In the genomic region with DNA sequence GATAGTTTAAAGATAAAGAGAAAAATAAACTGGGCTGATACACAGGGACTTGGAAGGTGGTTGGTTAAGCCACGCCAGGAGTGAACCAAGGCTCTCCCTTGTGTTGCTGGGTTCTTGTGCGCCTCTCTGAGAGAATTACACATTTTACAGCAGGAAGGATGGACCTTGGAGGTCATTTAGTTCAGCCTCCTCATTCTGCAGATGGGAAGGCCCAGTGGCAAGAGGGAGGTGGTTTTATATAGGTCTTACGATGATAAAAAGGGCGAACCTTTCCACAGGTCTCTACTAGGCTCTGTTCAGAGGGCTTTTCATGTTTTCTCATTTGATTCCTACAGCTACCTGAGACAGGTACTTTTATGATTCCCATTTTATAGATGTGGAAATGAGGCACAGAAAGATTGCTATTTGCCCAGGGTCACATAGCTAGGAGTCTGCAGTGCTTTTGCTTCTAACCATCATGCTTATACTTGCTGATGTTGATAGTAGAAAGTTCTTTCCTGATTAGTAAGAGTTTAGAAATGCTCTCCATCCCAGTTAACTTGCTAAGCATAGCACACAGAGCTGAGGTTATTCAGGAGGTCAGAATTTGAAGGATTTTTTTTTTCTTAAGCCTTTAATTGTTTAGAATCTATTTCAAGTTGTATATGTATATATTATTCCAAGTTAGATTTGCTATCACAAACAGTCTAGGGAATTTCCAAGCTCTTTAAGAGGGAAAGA, we compare ENCODE assay signal across 15 cellular contexts. TPM values are rescaled to one million over a fixed set of nuclear protein-coding genes. Genes with fewer than 3 reads are reported as not detected.
A peak's percentile ranks its signal among the peaks of the same experiment; 100 is the strongest.
DNase-seq lines count a peak whose midpoint lies in the region; ATAC-seq and TF ChIP-seq lines count a peak whose summit lies in the region.
"Had no signal": no experiment of that assay in that cellular context is flagged by ENCODE, and none has a peak within 500 bp of the region (broad histone marks: within the 10 kb centered on the region; RNA-seq: fewer than 3 reads in every experiment).

No MANE protein-coding gene starts in this region.

- peaks cover 20% of the 10 kb centered on the region for H3K4me1 ChIP-seq in osteoblast (ENCODE audit: insufficient read depth, low read length)

- H3K36me3 ChIP-seq in osteoblast (ENCODE audit: insufficient read depth, low read length), result peaks cover 3% of the 10 kb centered on the region

- peak; percentile 51; the same call in 2 of the 3 replicates for ATAC-seq in SK-N-SH treated with all-trans-retinoic acid at 6 μM for 48 hours
- no peak for ATAC-seq in HG03521 (IDR thresholded peaks at IDR 0.05; ENCODE audit: unreplicated experiment)
- ATAC-seq: activated naive CD8-positive, alpha-beta T cell treated with anti-CD3 and anti-CD28 coated beads, Interleukin-2, amount 50 U/mL, for 24 hours; stimulated activated naive CD8-positive, alpha-beta T cell treated with anti-CD3 and anti-CD28 coated beads, Interleukin-15, amount 100 ng/mL, for 72 hours had no signal

- DNase-seq in EL (peak; percentile 70), fibroblast of peridontal ligament (ENCODE audit: extremely low read depth) (peak; percentile 88), osteoblast (ENCODE audit: insufficient read length, low spot score, missing footprints) (peak; percentile 45), NCI-H82 treated with DMSO at 0.1 percent for 48 hours (lab: John Stamatoyannopoulos, UW; ENCODE audit: unreplicated experiment) (no peak), CD1c-positive myeloid dendritic cell (ENCODE audit: extremely low spot score) (no peak), NCI-H510A (lab: John Stamatoyannopoulos, UW) (no peak)
- DNase-seq: activated naive CD8-positive, alpha-beta T cell treated with anti-CD3 and anti-CD28 coated beads, Interleukin-2, amount 50 U/mL, for 24 hours; CD4-positive, CD25-positive, alpha-beta regulatory T cell; endodermal cell; NCI-H1436 treated with DMSO at 0.1 percent for 48 hours; NCI-H526; RPMI8226; stimulated activated naive CD8-positive, alpha-beta T cell treated with anti-CD3 and anti-CD28 coated beads, Interleukin-15, amount 100 ng/mL, for 72 hours had no signal

- no peak overlapping the region for H2AFZ ChIP-seq in osteoblast (ENCODE audit: low read length)

- H3K27ac ChIP-seq in osteoblast (ENCODE audit: low read depth, low read length), result peak overlapping the region; percentile 51

- TF ChIP-seq CTCF in osteoblast (IDR thresholded peaks at IDR 0.05; ENCODE audit: extremely low read depth, low read depth, low read length), result no peak

- H3K27me3 ChIP-seq in osteoblast (ENCODE audit: insufficient read depth, low read length), result no peaks in the 10 kb centered on the region

- H3K9me3 ChIP-seq in osteoblast (ENCODE audit: low read depth, low read length), result no peaks in the 10 kb centered on the region

- H4K20me1 ChIP-seq in osteoblast (ENCODE audit: insufficient read depth, low read length), result no peaks in the 10 kb centered on the region

- peaks cover 49% of the 10 kb centered on the region for H3K79me2 ChIP-seq in osteoblast (ENCODE audit: insufficient read depth, low read length)

- no peak overlapping the region for H3K4me2 ChIP-seq in osteoblast (ENCODE audit: insufficient read depth, low read length)

- H3K4me3 ChIP-seq in osteoblast (ENCODE audit: insufficient read depth, low read length), result no peak overlapping the region

TF ChIP-seq in SK-N-SH treated with all-trans-retinoic acid at 6 μM for 48 hours, 23 proteins besides CTCF, POLR2A, EP300 and RAD21:
- TF ChIP-seq, protein P1, sequence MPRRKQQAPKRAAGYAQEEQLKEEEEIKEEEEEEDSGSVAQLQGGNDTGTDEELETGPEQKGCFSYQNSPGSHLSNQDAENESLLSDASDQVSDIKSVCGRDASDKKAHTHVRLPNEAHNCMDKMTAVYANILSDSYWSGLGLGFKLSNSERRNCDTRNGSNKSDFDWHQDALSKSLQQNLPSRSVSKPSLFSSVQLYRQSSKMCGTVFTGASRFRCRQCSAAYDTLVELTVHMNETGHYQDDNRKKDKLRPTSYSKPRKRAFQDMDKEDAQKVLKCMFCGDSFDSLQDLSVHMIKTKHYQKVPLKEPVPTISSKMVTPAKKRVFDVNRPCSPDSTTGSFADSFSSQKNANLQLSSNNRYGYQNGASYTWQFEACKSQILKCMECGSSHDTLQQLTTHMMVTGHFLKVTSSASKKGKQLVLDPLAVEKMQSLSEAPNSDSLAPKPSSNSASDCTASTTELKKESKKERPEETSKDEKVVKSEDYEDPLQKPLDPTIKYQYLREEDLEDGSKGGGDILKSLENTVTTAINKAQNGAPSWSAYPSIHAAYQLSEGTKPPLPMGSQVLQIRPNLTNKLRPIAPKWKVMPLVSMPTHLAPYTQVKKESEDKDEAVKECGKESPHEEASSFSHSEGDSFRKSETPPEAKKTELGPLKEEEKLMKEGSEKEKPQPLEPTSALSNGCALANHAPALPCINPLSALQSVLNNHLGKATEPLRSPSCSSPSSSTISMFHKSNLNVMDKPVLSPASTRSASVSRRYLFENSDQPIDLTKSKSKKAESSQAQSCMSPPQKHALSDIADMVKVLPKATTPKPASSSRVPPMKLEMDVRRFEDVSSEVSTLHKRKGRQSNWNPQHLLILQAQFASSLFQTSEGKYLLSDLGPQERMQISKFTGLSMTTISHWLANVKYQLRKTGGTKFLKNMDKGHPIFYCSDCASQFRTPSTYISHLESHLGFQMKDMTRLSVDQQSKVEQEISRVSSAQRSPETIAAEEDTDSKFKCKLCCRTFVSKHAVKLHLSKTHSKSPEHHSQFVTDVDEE (CRISPR knock-in tag; IDR thresholded peaks at IDR 0.05), result no peak
- no peak for TF ChIP-seq TCF4 (CRISPR knock-in tag; IDR thresholded peaks at IDR 0.05; ENCODE audit: borderline replicate concordance)
- TF ChIP-seq ZNF8 (CRISPR knock-in tag; IDR thresholded peaks at IDR 0.05), result no peak
- TF ChIP-seq, protein P2, sequence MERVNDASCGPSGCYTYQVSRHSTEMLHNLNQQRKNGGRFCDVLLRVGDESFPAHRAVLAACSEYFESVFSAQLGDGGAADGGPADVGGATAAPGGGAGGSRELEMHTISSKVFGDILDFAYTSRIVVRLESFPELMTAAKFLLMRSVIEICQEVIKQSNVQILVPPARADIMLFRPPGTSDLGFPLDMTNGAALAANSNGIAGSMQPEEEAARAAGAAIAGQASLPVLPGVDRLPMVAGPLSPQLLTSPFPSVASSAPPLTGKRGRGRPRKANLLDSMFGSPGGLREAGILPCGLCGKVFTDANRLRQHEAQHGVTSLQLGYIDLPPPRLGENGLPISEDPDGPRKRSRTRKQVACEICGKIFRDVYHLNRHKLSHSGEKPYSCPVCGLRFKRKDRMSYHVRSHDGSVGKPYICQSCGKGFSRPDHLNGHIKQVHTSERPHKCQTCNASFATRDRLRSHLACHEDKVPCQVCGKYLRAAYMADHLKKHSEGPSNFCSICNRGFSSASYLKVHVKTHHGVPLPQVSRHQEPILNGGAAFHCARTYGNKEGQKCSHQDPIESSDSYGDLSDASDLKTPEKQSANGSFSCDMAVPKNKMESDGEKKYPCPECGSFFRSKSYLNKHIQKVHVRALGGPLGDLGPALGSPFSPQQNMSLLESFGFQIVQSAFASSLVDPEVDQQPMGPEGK (CRISPR knock-in tag; IDR thresholded peaks at IDR 0.05; ENCODE audit: borderline replicate concordance), result no peak
- no peak for TF ChIP-seq ISL1 (CRISPR knock-in tag; IDR thresholded peaks at IDR 0.05)
- TF ChIP-seq OSR1 (CRISPR knock-in tag; IDR thresholded peaks at IDR 0.05), result no peak
- no peak for TF ChIP-seq TOX (CRISPR knock-in tag; IDR thresholded peaks at IDR 0.05; ENCODE audit: borderline replicate concordance)
- TF ChIP-seq ESRRG (CRISPR knock-in tag; IDR thresholded peaks at IDR 0.05), result no peak
- no peak for TF ChIP-seq CSDC2 (CRISPR knock-in tag; IDR thresholded peaks at IDR 0.05)
- TF ChIP-seq, protein P3, sequence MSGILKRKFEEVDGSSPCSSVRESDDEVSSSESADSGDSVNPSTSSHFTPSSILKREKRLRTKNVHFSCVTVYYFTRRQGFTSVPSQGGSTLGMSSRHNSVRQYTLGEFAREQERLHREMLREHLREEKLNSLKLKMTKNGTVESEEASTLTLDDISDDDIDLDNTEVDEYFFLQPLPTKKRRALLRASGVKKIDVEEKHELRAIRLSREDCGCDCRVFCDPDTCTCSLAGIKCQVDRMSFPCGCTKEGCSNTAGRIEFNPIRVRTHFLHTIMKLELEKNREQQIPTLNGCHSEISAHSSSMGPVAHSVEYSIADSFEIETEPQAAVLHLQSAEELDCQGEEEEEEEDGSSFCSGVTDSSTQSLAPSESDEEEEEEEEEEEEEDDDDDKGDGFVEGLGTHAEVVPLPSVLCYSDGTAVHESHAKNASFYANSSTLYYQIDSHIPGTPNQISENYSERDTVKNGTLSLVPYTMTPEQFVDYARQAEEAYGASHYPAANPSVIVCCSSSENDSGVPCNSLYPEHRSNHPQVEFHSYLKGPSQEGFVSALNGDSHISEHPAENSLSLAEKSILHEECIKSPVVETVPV (CRISPR knock-in tag; IDR thresholded peaks at IDR 0.05), result no peak
- no peak for TF ChIP-seq ZC3H10 (CRISPR knock-in tag; IDR thresholded peaks at IDR 0.05)

RNA-seq across cellular contexts. Expression of a gene that starts 12.8 kb away (rescaled TPM):
- 18.8 and 21.2 TPM in 2 replicates for total RNA-seq in osteoblast

Comparison
In these comparisons a context has a peak if more than half of its experiments do, and no peak if none do; other contexts are left out.
1. DNase-seq: peak in EL (single experiment), fibroblast of peridontal ligament (single experiment) and osteoblast (single experiment); none in NCI-H82 treated with DMSO at 0.1 percent for 48 hours (single experiment), CD1c-positive myeloid dendritic cell (single experiment) and NCI-H510A (single experiment).